Comparison of ENCODE assay signal across 1 cellular context in the genomic region with DNA sequence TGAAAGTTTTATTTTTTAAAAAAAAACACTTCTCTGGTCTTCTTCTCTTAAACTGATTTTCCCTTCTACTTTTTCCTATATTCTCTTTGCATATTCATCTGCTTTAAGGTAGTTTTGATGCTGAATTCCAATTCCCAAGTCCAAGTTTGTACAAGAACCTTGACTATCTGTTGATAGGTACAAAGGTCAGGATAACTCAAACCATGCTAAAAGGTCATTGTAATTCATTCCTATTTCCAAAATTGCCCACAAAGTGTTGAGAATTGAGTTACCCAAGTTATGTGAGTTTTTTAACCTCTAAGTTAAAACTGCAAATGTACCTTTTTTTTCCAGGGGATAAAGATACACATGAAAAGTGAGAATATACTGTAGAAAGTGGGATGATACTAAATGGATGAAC.
A peak's percentile ranks its signal among the peaks of the same experiment; 100 is the strongest.
TF ChIP-seq lines count a peak whose summit lies in the region.

No MANE protein-coding gene starts in this region.

TF ChIP-seq in HepG2, 621 proteins besides CTCF, POLR2A, EP300 and RAD21 (continued from another document):
- TF ChIP-seq, protein P1, sequence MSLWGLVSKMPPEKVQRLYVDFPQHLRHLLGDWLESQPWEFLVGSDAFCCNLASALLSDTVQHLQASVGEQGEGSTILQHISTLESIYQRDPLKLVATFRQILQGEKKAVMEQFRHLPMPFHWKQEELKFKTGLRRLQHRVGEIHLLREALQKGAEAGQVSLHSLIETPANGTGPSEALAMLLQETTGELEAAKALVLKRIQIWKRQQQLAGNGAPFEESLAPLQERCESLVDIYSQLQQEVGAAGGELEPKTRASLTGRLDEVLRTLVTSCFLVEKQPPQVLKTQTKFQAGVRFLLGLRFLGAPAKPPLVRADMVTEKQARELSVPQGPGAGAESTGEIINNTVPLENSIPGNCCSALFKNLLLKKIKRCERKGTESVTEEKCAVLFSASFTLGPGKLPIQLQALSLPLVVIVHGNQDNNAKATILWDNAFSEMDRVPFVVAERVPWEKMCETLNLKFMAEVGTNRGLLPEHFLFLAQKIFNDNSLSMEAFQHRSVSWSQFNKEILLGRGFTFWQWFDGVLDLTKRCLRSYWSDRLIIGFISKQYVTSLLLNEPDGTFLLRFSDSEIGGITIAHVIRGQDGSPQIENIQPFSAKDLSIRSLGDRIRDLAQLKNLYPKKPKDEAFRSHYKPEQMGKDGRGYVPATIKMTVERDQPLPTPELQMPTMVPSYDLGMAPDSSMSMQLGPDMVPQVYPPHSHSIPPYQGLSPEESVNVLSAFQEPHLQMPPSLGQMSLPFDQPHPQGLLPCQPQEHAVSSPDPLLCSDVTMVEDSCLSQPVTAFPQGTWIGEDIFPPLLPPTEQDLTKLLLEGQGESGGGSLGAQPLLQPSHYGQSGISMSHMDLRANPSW (CRISPR knock-in tag; IDR thresholded peaks at IDR 0.05; ENCODE audit: borderline replicate concordance) = no peak
- TF ChIP-seq NR2F6 (IDR thresholded peaks at IDR 0.05) (peak; percentile 36; the same call in 1 of the 2 replicates), NR2F6 (CRISPR knock-in tag; IDR thresholded peaks at IDR 0.05) (no peak), NCOR1 (IDR thresholded peaks at IDR 0.05; ENCODE audit: borderline replicate concordance, low read length) (peak; percentile 72), SKI (IDR thresholded peaks at IDR 0.05; ENCODE audit: partially characterized antibody) (peak; percentile 24), ZNF251 (CRISPR knock-in tag; IDR thresholded peaks at IDR 0.05) (no peak), TEAD2 (CRISPR knock-in tag; IDR thresholded peaks at IDR 0.05) (no peak), HNF4G (IDR thresholded peaks at IDR 0.05; ENCODE audit: borderline replicate concordance, low read depth, low read length) (peak; percentile 67; the same call in 1 of the 2 replicates), HNF4G (CRISPR knock-in tag; IDR thresholded peaks at IDR 0.05; ENCODE audit: borderline replicate concordance, low read depth) (no peak), CEBPB (IDR thresholded peaks at IDR 0.05; ENCODE audit: borderline replicate concordance, low read depth, low read length) (no peak), NR2F1 (CRISPR knock-in tag; IDR thresholded peaks at IDR 0.05) (0 out of 4 replicates have a peak, but pooled peaks of 1 of the 2 experiments have one; percentile 20), RARA (CRISPR knock-in tag; IDR thresholded peaks at IDR 0.05) (peak; percentile 60), LCORL (IDR thresholded peaks at IDR 0.05) (no peak), LCORL (CRISPR knock-in tag; IDR thresholded peaks at IDR 0.05) (0 out of 2 replicates have a peak, but pooled peaks have one; percentile 21), PPARG (CRISPR knock-in tag; conservative IDR thresholded peaks at IDR 0.05) (peak; percentile 62; the same call in 1 of the 2 replicates), HNF4A (CRISPR knock-in tag; IDR thresholded peaks at IDR 0.05) (peak; percentile 75), JDP2 (CRISPR knock-in tag; IDR thresholded peaks at IDR 0.05; ENCODE audit: borderline replicate concordance) (no peak), ZBTB20 (CRISPR knock-in tag; IDR thresholded peaks at IDR 0.05; ENCODE audit: borderline replicate concordance, low read depth) (no peak)
- TF ChIP-seq, protein P2, sequence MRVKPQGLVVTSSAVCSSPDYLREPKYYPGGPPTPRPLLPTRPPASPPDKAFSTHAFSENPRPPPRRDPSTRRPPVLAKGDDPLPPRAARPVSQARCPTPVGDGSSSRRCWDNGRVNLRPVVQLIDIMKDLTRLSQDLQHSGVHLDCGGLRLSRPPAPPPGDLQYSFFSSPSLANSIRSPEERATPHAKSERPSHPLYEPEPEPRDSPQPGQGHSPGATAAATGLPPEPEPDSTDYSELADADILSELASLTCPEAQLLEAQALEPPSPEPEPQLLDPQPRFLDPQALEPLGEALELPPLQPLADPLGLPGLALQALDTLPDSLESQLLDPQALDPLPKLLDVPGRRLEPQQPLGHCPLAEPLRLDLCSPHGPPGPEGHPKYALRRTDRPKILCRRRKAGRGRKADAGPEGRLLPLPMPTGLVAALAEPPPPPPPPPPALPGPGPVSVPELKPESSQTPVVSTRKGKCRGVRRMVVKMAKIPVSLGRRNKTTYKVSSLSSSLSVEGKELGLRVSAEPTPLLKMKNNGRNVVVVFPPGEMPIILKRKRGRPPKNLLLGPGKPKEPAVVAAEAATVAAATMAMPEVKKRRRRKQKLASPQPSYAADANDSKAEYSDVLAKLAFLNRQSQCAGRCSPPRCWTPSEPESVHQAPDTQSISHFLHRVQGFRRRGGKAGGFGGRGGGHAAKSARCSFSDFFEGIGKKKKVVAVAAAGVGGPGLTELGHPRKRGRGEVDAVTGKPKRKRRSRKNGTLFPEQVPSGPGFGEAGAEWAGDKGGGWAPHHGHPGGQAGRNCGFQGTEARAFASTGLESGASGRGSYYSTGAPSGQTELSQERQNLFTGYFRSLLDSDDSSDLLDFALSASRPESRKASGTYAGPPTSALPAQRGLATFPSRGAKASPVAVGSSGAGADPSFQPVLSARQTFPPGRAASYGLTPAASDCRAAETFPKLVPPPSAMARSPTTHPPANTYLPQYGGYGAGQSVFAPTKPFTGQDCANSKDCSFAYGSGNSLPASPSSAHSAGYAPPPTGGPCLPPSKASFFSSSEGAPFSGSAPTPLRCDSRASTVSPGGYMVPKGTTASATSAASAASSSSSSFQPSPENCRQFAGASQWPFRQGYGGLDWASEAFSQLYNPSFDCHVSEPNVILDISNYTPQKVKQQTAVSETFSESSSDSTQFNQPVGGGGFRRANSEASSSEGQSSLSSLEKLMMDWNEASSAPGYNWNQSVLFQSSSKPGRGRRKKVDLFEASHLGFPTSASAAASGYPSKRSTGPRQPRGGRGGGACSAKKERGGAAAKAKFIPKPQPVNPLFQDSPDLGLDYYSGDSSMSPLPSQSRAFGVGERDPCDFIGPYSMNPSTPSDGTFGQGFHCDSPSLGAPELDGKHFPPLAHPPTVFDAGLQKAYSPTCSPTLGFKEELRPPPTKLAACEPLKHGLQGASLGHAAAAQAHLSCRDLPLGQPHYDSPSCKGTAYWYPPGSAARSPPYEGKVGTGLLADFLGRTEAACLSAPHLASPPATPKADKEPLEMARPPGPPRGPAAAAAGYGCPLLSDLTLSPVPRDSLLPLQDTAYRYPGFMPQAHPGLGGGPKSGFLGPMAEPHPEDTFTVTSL (CRISPR knock-in tag; IDR thresholded peaks at IDR 0.05; ENCODE audit: borderline replicate concordance) = peak; percentile 72; the same call in 1 of the 2 replicates
- TF ChIP-seq, protein P3, sequence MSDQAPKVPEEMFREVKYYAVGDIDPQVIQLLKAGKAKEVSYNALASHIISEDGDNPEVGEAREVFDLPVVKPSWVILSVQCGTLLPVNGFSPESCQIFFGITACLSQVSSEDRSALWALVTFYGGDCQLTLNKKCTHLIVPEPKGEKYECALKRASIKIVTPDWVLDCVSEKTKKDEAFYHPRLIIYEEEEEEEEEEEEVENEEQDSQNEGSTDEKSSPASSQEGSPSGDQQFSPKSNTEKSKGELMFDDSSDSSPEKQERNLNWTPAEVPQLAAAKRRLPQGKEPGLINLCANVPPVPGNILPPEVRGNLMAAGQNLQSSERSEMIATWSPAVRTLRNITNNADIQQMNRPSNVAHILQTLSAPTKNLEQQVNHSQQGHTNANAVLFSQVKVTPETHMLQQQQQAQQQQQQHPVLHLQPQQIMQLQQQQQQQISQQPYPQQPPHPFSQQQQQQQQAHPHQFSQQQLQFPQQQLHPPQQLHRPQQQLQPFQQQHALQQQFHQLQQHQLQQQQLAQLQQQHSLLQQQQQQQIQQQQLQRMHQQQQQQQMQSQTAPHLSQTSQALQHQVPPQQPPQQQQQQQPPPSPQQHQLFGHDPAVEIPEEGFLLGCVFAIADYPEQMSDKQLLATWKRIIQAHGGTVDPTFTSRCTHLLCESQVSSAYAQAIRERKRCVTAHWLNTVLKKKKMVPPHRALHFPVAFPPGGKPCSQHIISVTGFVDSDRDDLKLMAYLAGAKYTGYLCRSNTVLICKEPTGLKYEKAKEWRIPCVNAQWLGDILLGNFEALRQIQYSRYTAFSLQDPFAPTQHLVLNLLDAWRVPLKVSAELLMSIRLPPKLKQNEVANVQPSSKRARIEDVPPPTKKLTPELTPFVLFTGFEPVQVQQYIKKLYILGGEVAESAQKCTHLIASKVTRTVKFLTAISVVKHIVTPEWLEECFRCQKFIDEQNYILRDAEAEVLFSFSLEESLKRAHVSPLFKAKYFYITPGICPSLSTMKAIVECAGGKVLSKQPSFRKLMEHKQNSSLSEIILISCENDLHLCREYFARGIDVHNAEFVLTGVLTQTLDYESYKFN (CRISPR knock-in tag; conservative IDR thresholded peaks at IDR 0.05) = peak; percentile 38; the same call in 1 of the 2 replicates
- TF ChIP-seq, protein P4, sequence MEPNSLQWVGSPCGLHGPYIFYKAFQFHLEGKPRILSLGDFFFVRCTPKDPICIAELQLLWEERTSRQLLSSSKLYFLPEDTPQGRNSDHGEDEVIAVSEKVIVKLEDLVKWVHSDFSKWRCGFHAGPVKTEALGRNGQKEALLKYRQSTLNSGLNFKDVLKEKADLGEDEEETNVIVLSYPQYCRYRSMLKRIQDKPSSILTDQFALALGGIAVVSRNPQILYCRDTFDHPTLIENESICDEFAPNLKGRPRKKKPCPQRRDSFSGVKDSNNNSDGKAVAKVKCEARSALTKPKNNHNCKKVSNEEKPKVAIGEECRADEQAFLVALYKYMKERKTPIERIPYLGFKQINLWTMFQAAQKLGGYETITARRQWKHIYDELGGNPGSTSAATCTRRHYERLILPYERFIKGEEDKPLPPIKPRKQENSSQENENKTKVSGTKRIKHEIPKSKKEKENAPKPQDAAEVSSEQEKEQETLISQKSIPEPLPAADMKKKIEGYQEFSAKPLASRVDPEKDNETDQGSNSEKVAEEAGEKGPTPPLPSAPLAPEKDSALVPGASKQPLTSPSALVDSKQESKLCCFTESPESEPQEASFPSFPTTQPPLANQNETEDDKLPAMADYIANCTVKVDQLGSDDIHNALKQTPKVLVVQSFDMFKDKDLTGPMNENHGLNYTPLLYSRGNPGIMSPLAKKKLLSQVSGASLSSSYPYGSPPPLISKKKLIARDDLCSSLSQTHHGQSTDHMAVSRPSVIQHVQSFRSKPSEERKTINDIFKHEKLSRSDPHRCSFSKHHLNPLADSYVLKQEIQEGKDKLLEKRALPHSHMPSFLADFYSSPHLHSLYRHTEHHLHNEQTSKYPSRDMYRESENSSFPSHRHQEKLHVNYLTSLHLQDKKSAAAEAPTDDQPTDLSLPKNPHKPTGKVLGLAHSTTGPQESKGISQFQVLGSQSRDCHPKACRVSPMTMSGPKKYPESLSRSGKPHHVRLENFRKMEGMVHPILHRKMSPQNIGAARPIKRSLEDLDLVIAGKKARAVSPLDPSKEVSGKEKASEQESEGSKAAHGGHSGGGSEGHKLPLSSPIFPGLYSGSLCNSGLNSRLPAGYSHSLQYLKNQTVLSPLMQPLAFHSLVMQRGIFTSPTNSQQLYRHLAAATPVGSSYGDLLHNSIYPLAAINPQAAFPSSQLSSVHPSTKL (CRISPR knock-in tag; IDR thresholded peaks at IDR 0.05) = peak; percentile 43
